Comparison of ENCODE assay signal across 8 cellular contexts in the genomic region with DNA sequence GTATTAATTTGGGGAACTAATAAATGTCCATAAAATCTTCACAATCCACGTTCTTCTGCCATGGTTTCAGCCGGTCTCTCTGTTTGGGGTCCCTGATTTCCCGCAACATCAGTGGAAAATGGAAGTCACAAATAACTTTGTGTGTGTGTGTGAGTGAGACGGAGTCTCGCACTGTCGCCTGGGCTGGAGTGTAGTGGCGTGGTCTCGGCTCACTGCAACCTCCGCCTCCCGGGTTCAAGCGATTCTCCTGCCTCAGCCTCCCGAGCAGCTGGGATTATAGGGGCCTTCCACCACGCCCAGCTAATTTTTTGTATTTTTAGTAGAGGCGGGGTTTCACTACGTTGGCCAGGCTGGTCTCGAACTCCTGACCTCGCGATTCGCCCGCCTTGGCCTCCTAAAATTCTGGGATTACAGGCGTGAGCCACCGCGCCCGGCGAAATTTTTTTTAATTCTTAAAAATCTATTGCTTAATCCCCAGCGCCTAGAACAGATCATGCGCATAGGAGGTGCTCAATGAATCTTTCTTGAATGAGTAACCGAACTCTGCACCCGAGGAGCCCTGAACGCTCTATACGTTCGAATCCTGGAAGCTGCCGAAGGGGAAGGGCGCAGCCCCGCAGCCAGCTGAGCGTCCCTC. TPM values are rescaled to one million over a fixed set of nuclear protein-coding genes. Genes with fewer than 3 reads are reported as not detected.
DNase-seq lines count a peak whose midpoint lies in the region; ATAC-seq, FAIRE-seq and TF ChIP-seq lines count a peak whose summit lies in the region.
"Not testable (repeated sequence)": the region's sequence is repeated elsewhere in the genome, so short reads cannot be mapped to it uniquely, and the experiment has no call there.

No MANE protein-coding gene starts in this region.

- H3K4me1 ChIP-seq in kidney (ENCODE audit: control insufficient read depth in 1 of 2, insufficient read depth in 1 of 2, low read depth in 1 of 2, low read length in 2 of 2) = peaks cover 6 to 10% of the 10 kb centered on the region in 2 donors

- peak overlapping the region; percentile 69 to 94 for H3K4me3 ChIP-seq in kidney (ENCODE audit: low read length in 2 of 2)
- H3K4me3 ChIP-seq in retinal pigment epithelial cell (ENCODE audit: low read length) = peak overlapping the region; percentile 92

- peaks cover 6 to 14% of the 10 kb centered on the region in 2 donors for H3K36me3 ChIP-seq in kidney (ENCODE audit: control insufficient read depth in 1 of 2, insufficient read depth in 2 of 2, low read length in 2 of 2)

- peak overlapping the region; percentile 96 for H3K27ac Mint-ChIP-seq in activated CD4-positive, alpha-beta T cell treated with anti-CD3 and anti-CD28 coated beads, Interleukin-2, amount 10 ng/mL, durations not matched to agents 7 days and 5 days
- H3K27ac Mint-ChIP-seq in dendritic cell treated with granulocyte-macrophage colony-stimulating factor and Interleukin-4, amounts not matched to agents 40 ng/mL and 50 ng/mL, for 4 days = peak overlapping the region; percentile 99

- peak; percentile 16 for ATAC-seq in GM18861 (IDR thresholded peaks at IDR 0.05; ENCODE audit: unreplicated experiment)
- ATAC-seq in HG03025 (IDR thresholded peaks at IDR 0.05; ENCODE audit: low FRiP score, unreplicated experiment) = peak; percentile 15

- peak; percentile 62 for DNase-seq in A172 (ENCODE audit: low spot score)
- DNase-seq in NCI-H226 = peak; percentile 57
- DNase-seq in activated CD4-positive, alpha-beta T cell treated with anti-CD3 and anti-CD28 coated beads, Interleukin-2, amount 10 ng/mL, durations not matched to agents 7 days and 5 days = peak; percentile 57
- DNase-seq in kidney; retinal pigment epithelial cell (ENCODE audit: low read depth): not testable (repeated sequence)

- peak overlapping the region; percentile 87 to 97 for H3K27ac ChIP-seq in kidney (ENCODE audit: low read depth in 2 of 2, low read length in 2 of 2)

- intact Hi-C loops in dendritic cell treated with granulocyte-macrophage colony-stimulating factor and Interleukin-4, amounts not matched to agents 40 ng/mL and 50 ng/mL, for 4 days (cut with micrococcal nuclease) = loop anchor here (2.0 kb wide), 1 partner anchor 13 kb away; no protein-coding TSS in a partner anchor
- intact Hi-C loops in kidney (cut with DNase I) = not testable (repeated sequence)

- H3K4me1 Mint-ChIP-seq in activated CD4-positive, alpha-beta T cell treated with anti-CD3 and anti-CD28 coated beads, Interleukin-2, amount 10 ng/mL, durations not matched to agents 7 days and 5 days = peaks cover 45% of the 10 kb centered on the region
- H3K4me1 Mint-ChIP-seq in dendritic cell treated with granulocyte-macrophage colony-stimulating factor and Interleukin-4, amounts not matched to agents 40 ng/mL and 50 ng/mL, for 4 days (ENCODE audit: low read depth) = peaks cover 30% of the 10 kb centered on the region

- H3K9me3 ChIP-seq in kidney (ENCODE audit: control insufficient read depth in 1 of 2, low read length in 2 of 2) = not testable (repeated sequence)

- CTCF ChIA-PET in activated CD4-positive, alpha-beta T cell treated with anti-CD3 and anti-CD28 coated beads, Interleukin-2, amount 10 ng/mL, durations not matched to agents 7 days and 5 days (lab: Charles Lee) = interaction anchor here (0.6 to 1.3 kb wide), 4 partner anchors 10 to 304 kb away, joined by 3 to 5 read pairs (median 3); no protein-coding TSS in a partner anchor

- peak overlapping the region; percentile 42 to 95 for H3K9ac ChIP-seq in kidney (ENCODE audit: low read length in 2 of 2)

- H3K36me3 Mint-ChIP-seq in activated CD4-positive, alpha-beta T cell treated with anti-CD3 and anti-CD28 coated beads, Interleukin-2, amount 10 ng/mL, durations not matched to agents 7 days and 5 days (ENCODE audit: low read depth) = peaks cover 19% of the 10 kb centered on the region
- peaks cover 65% of the 10 kb centered on the region for H3K36me3 Mint-ChIP-seq in dendritic cell treated with granulocyte-macrophage colony-stimulating factor and Interleukin-4, amounts not matched to agents 40 ng/mL and 50 ng/mL, for 4 days (ENCODE audit: low read depth)

- not testable (repeated sequence) for FAIRE-seq in kidney (lab: Jason Lieb, UNC)

- not testable (repeated sequence) for TF ChIP-seq CTCF in kidney (IDR thresholded peaks at IDR 0.05; ENCODE audit: borderline replicate concordance, extremely low read depth, insufficient read depth); retinal pigment epithelial cell (conservative IDR thresholded peaks at IDR 0.05; ENCODE audit: low read depth, low read length)

- H3K9me3 Mint-ChIP-seq in activated CD4-positive, alpha-beta T cell treated with anti-CD3 and anti-CD28 coated beads, Interleukin-2, amount 10 ng/mL, durations not matched to agents 7 days and 5 days; dendritic cell treated with granulocyte-macrophage colony-stimulating factor and Interleukin-4, amounts not matched to agents 40 ng/mL and 50 ng/mL, for 4 days: not testable (repeated sequence)

- POLR2A ChIA-PET in activated CD4-positive, alpha-beta T cell treated with anti-CD3 and anti-CD28 coated beads, Interleukin-2, amount 10 ng/mL, durations not matched to agents 7 days and 5 days (lab: Charles Lee) = not testable (repeated sequence)

- not testable (repeated sequence) for H3K27me3 Mint-ChIP-seq in activated CD4-positive, alpha-beta T cell treated with anti-CD3 and anti-CD28 coated beads, Interleukin-2, amount 10 ng/mL, durations not matched to agents 7 days and 5 days; dendritic cell treated with granulocyte-macrophage colony-stimulating factor and Interleukin-4, amounts not matched to agents 40 ng/mL and 50 ng/mL, for 4 days

- peak overlapping the region; percentile 98 for H3K4me3 Mint-ChIP-seq in activated CD4-positive, alpha-beta T cell treated with anti-CD3 and anti-CD28 coated beads, Interleukin-2, amount 10 ng/mL, durations not matched to agents 7 days and 5 days
- H3K4me3 Mint-ChIP-seq in dendritic cell treated with granulocyte-macrophage colony-stimulating factor and Interleukin-4, amounts not matched to agents 40 ng/mL and 50 ng/mL, for 4 days = peak overlapping the region; percentile 99

RNA-seq across cellular contexts. Expression of a gene that starts 0.7 kb away (rescaled TPM):
- total RNA-seq in A172 (2014; rRNA removed; shearing (Covaris generic)) = 488 and 584 TPM in 2 replicates
- total RNA-seq in activated CD4-positive, alpha-beta T cell treated with anti-CD3 and anti-CD28 coated beads, Interleukin-2, amount 10 ng/mL, durations not matched to agents 7 days and 5 days = 100 to 1,000 TPM; 252 to 259 TPM
- 261 TPM for total RNA-seq in kidney
- polyA plus RNA-seq in kidney (ENCODE audit: insufficient read depth, low read depth, low replicate concordance) = 916 TPM

RNA-seq across cellular contexts. Expression of a gene that starts 1.0 kb away (rescaled TPM):
- total RNA-seq in A172 (2014; rRNA removed; shearing (Covaris generic)) = 25.6 and 25.7 TPM in 2 replicates
- 10 to 100 TPM; 21.7 TPM for total RNA-seq in activated CD4-positive, alpha-beta T cell treated with anti-CD3 and anti-CD28 coated beads, Interleukin-2, amount 10 ng/mL, durations not matched to agents 7 days and 5 days
- total RNA-seq in kidney = 30.2 TPM
- 26.0 TPM for polyA plus RNA-seq in kidney (ENCODE audit: insufficient read depth, low read depth, low replicate concordance)

RNA-seq across cellular contexts. Expression of a gene that starts 33.6 kb away (rescaled TPM):
- 135 TPM in 2 replicates for total RNA-seq in A172 (2014; rRNA removed; shearing (Covaris generic))
- 10 to 100 TPM; 41.2 to 46.2 TPM for total RNA-seq in activated CD4-positive, alpha-beta T cell treated with anti-CD3 and anti-CD28 coated beads, Interleukin-2, amount 10 ng/mL, durations not matched to agents 7 days and 5 days
- 23.1 TPM for total RNA-seq in kidney
- 84.5 TPM for polyA plus RNA-seq in kidney (ENCODE audit: insufficient read depth, low read depth, low replicate concordance)

RNA-seq across cellular contexts. Expression of a gene that starts 41.7 kb away (rescaled TPM):
- total RNA-seq in A172 (2014; rRNA removed; shearing (Covaris generic)) = 0.10 TPM in 1 of 2 replicates, not detected in the other
- total RNA-seq in activated CD4-positive, alpha-beta T cell treated with anti-CD3 and anti-CD28 coated beads, Interleukin-2, amount 10 ng/mL, durations not matched to agents 7 days and 5 days = 10 to 100 TPM; 11.4 to 12.2 TPM
- total RNA-seq in kidney = 184 TPM
- polyA plus RNA-seq in kidney (ENCODE audit: insufficient read depth, low read depth, low replicate concordance) = 28.4 TPM

RNA-seq across cellular contexts. Expression of a gene that starts 58.6 kb away (rescaled TPM):
- 24.0 and 26.6 TPM in 2 replicates for total RNA-seq in A172 (2014; rRNA removed; shearing (Covaris generic))
- under 1 TPM; 0.31 to 0.40 TPM for total RNA-seq in activated CD4-positive, alpha-beta T cell treated with anti-CD3 and anti-CD28 coated beads, Interleukin-2, amount 10 ng/mL, durations not matched to agents 7 days and 5 days
- 29.3 TPM for total RNA-seq in kidney
- polyA plus RNA-seq in kidney (ENCODE audit: insufficient read depth, low read depth, low replicate concordance) = 12.5 TPM
